Comparison of ENCODE assay signal across 8 cellular contexts in genomic region chr5:50744761-50745160, GRCh38.
DNase-seq lines count a peak whose midpoint lies in the region; ATAC-seq, FAIRE-seq and TF ChIP-seq lines count a peak whose summit lies in the region.

No MANE protein-coding gene starts in this region.

- H3K4me1 Mint-ChIP-seq in CD8-positive, alpha-beta T cell (ENCODE audit: low read depth): peaks cover 76% of the 10 kb centered on the region
- H3K4me1 Mint-ChIP-seq in activated naive CD8-positive, alpha-beta T cell treated with anti-CD3 and anti-CD28 coated beads, Interleukin-2, amount 10 ng/mL, durations not matched to agents 7 days and 5 days: peaks cover 58% of the 10 kb centered on the region

- peaks cover 61% of the 10 kb centered on the region for H3K4me1 ChIP-seq in CD8-positive, alpha-beta T cell (ENCODE audit: insufficient read depth, low read length)

- H3K36me3 ChIP-seq in CD8-positive, alpha-beta T cell (ENCODE audit: insufficient read depth, low read length): no peaks in the 10 kb centered on the region

- no peaks in the 10 kb centered on the region for H3K27me3 Mint-ChIP-seq in CD8-positive, alpha-beta T cell (ENCODE audit: low read depth)
- no peaks in the 10 kb centered on the region for H3K27me3 Mint-ChIP-seq in activated naive CD8-positive, alpha-beta T cell treated with anti-CD3 and anti-CD28 coated beads, Interleukin-2, amount 10 ng/mL, durations not matched to agents 7 days and 5 days

- H3K9me3 ChIP-seq in CD8-positive, alpha-beta T cell (ENCODE audit: low read length): no peaks in the 10 kb centered on the region

- H3K36me3 Mint-ChIP-seq in CD8-positive, alpha-beta T cell: peaks cover 20% of the 10 kb centered on the region
- H3K36me3 Mint-ChIP-seq in activated naive CD8-positive, alpha-beta T cell treated with anti-CD3 and anti-CD28 coated beads, Interleukin-2, amount 10 ng/mL, durations not matched to agents 7 days and 5 days: peaks cover 29% of the 10 kb centered on the region

- intact Hi-C loops in CD8-positive, alpha-beta T cell (cut with DNase I, micrococcal nuclease): loop anchor here (1.0 to 10.0 kb wide), 5 partner anchors 11 to 417 kb away; partner anchors contain the start of gene PARP8 (in 1 of the 2)

- POLR2A ChIA-PET in CD8-positive, alpha-beta T cell (lab: Charles Lee): interaction anchor here (1.1 kb wide), 1 partner anchor 303 kb away, joined by 3 read pairs; no protein-coding TSS in a partner anchor
- POLR2A ChIA-PET in activated naive CD8-positive, alpha-beta T cell treated with anti-CD3 and anti-CD28 coated beads, Interleukin-2, amount 10 ng/mL, durations not matched to agents 7 days and 5 days (lab: Charles Lee): interaction anchor here (1.6 kb wide), 1 partner anchor 34 kb away, joined by 3 read pairs; no protein-coding TSS in a partner anchor

- CTCF ChIA-PET in CD8-positive, alpha-beta T cell (lab: Charles Lee): interaction anchor here (1.0 kb wide), 1 partner anchor 70 kb away, joined by 3 read pairs; no protein-coding TSS in a partner anchor

- peaks cover 8% of the 10 kb centered on the region for H3K9me3 Mint-ChIP-seq in CD8-positive, alpha-beta T cell
- H3K9me3 Mint-ChIP-seq in activated naive CD8-positive, alpha-beta T cell treated with anti-CD3 and anti-CD28 coated beads, Interleukin-2, amount 10 ng/mL, durations not matched to agents 7 days and 5 days: peaks cover 1% of the 10 kb centered on the region

- peak overlapping the region; percentile 17 for H3K27ac ChIP-seq in CD8-positive, alpha-beta T cell (ENCODE audit: low read depth, low read length)

- DNase-seq in CD8-positive, alpha-beta T cell: no peak
- DNase-seq in activated naive CD8-positive, alpha-beta T cell treated with anti-CD3 and anti-CD28 coated beads, Interleukin-2, amount 10 ng/mL, durations not matched to agents 7 days and 5 days: no peak
- DNase-seq in medulla oblongata (ENCODE audit: extremely low spot score) (peak; percentile 33), urothelium cell line (ENCODE audit: low spot score) (no peak), NCI-H510A treated with DMSO at 0.1 percent for 48 hours (lab: John Stamatoyannopoulos, UW) (no peak)
- no peak for DNase-seq in effector CD4-positive, alpha-beta T cell

- H3K4me3 Mint-ChIP-seq in CD8-positive, alpha-beta T cell: peak overlapping the region; percentile 81
- H3K4me3 Mint-ChIP-seq in activated naive CD8-positive, alpha-beta T cell treated with anti-CD3 and anti-CD28 coated beads, Interleukin-2, amount 10 ng/mL, durations not matched to agents 7 days and 5 days: peak overlapping the region; percentile 91

- H3K27ac Mint-ChIP-seq in CD8-positive, alpha-beta T cell: peak overlapping the region; percentile 91
- peak overlapping the region; percentile 91 for H3K27ac Mint-ChIP-seq in activated naive CD8-positive, alpha-beta T cell treated with anti-CD3 and anti-CD28 coated beads, Interleukin-2, amount 10 ng/mL, durations not matched to agents 7 days and 5 days

- peak; percentile 65 for ATAC-seq in CD8-positive, alpha-beta T cell
- ATAC-seq in GM19351 (IDR thresholded peaks at IDR 0.05; ENCODE audit: unreplicated experiment) (peak; percentile 75), HG03442 (IDR thresholded peaks at IDR 0.05; ENCODE audit: unreplicated experiment) (peak; percentile 68)
- ATAC-seq in activated naive CD8-positive, alpha-beta T cell treated with anti-CD3 and anti-CD28 coated beads, Interleukin-2, amount 10 ng/mL, durations not matched to agents 7 days and 5 days (ENCODE audit: low read depth): peak; percentile 70

- no peak for FAIRE-seq in urothelium cell line (lab: Jason Lieb, UNC)

- peak overlapping the region; percentile 44 for H3K4me3 ChIP-seq in CD8-positive, alpha-beta T cell (ENCODE audit: low read depth, low read length)

- H3K27me3 ChIP-seq in CD8-positive, alpha-beta T cell (ENCODE audit: insufficient read depth, low read length): no peaks in the 10 kb centered on the region

- TF ChIP-seq CTCF in CD8-positive, alpha-beta T cell (IDR thresholded peaks at IDR 0.05): no peak
